ENCODE assay signal across 2 cellular contexts in the genomic region with DNA sequence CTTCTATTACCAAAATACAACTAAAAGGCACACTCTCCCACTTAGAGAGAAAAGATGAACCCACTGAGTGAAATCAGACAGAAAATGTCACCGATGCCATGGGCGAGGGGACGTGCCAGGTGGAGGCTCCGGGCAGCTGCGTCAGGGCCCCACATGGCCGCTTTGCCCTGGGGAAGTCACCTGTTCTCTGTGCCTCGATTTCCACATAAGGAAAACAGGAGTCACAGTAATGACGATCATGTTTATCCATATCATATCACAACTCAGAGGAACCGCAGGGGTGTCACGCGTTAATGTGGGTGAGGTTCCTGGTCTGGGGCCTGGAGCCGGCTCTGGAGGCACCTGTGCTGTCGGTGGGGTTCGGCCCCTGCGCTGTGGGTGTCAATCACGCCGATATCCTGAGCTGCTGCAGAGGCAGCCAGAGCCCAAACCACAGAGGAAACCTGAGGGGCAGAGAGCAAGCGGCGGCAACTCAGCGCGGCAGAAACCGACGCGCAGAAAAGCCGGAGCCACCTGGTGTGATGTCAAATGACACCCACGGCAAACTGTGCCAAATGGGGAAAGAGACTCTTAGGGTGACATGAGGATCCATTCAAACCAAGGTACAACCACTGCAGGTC.
TF ChIP-seq lines count a peak whose summit lies in the region.

No MANE protein-coding gene starts in this region.

TF ChIP-seq in SK-N-SH, 30 proteins besides CTCF, POLR2A, EP300 and RAD21 (continued from another document):
- TF ChIP-seq, protein P1, sequence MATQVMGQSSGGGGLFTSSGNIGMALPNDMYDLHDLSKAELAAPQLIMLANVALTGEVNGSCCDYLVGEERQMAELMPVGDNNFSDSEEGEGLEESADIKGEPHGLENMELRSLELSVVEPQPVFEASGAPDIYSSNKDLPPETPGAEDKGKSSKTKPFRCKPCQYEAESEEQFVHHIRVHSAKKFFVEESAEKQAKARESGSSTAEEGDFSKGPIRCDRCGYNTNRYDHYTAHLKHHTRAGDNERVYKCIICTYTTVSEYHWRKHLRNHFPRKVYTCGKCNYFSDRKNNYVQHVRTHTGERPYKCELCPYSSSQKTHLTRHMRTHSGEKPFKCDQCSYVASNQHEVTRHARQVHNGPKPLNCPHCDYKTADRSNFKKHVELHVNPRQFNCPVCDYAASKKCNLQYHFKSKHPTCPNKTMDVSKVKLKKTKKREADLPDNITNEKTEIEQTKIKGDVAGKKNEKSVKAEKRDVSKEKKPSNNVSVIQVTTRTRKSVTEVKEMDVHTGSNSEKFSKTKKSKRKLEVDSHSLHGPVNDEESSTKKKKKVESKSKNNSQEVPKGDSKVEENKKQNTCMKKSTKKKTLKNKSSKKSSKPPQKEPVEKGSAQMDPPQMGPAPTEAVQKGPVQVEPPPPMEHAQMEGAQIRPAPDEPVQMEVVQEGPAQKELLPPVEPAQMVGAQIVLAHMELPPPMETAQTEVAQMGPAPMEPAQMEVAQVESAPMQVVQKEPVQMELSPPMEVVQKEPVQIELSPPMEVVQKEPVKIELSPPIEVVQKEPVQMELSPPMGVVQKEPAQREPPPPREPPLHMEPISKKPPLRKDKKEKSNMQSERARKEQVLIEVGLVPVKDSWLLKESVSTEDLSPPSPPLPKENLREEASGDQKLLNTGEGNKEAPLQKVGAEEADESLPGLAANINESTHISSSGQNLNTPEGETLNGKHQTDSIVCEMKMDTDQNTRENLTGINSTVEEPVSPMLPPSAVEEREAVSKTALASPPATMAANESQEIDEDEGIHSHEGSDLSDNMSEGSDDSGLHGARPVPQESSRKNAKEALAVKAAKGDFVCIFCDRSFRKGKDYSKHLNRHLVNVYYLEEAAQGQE (IDR thresholded peaks at IDR 0.05; ENCODE audit: low read depth, low read length), result no peak
- TF ChIP-seq JUND (IDR thresholded peaks at IDR 0.05), result no peak

TF ChIP-seq in SK-N-SH treated with all-trans-retinoic acid at 6 μM for 48 hours, 23 proteins besides CTCF, POLR2A, EP300 and RAD21 (continued from another document):
- TF ChIP-seq PPARA (CRISPR knock-in tag; IDR thresholded peaks at IDR 0.05; ENCODE audit: borderline replicate concordance), result no peak
- TF ChIP-seq, protein P2, sequence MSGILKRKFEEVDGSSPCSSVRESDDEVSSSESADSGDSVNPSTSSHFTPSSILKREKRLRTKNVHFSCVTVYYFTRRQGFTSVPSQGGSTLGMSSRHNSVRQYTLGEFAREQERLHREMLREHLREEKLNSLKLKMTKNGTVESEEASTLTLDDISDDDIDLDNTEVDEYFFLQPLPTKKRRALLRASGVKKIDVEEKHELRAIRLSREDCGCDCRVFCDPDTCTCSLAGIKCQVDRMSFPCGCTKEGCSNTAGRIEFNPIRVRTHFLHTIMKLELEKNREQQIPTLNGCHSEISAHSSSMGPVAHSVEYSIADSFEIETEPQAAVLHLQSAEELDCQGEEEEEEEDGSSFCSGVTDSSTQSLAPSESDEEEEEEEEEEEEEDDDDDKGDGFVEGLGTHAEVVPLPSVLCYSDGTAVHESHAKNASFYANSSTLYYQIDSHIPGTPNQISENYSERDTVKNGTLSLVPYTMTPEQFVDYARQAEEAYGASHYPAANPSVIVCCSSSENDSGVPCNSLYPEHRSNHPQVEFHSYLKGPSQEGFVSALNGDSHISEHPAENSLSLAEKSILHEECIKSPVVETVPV (CRISPR knock-in tag; IDR thresholded peaks at IDR 0.05), result no peak
TF ChIP-seq in SK-N-SH treated with all-trans-retinoic acid at 6 μM for 48 hours: peak in this region for 0.
